17 cellular contexts compared by ENCODE assay signal in genomic region chr9:131701789-131702337, GRCh38. TPM values are rescaled to one million over a fixed set of nuclear protein-coding genes. Genes with fewer than 3 reads are reported as not detected.
DNase-seq lines count a peak whose midpoint lies in the region; ATAC-seq and TF ChIP-seq lines count a peak whose summit lies in the region.
"Had no signal": no experiment of that assay in that cellular context is flagged by ENCODE, and none has a peak within 500 bp of the region (broad histone marks: within the 10 kb centered on the region; RNA-seq: fewer than 3 reads in every experiment).

No MANE protein-coding gene starts in this region.

- no peak overlapping the region for H3K27ac ChIP-seq in A673 (ENCODE audit: low read depth, low read length, poor library complexity, severe bottlenecking)
- H3K27ac ChIP-seq in GM23338 (ENCODE audit: low read depth), result peak overlapping the region; percentile 91
- peak overlapping the region; percentile 31 for H3K27ac ChIP-seq in SJSA1
- H3K27ac ChIP-seq in iPS DF 6.9 (ENCODE audit: low read length), result no peak overlapping the region
- H3K27ac ChIP-seq: adrenal gland had no signal

- BruUV-seq in A673 (replicated peaks; lab: Mats Ljungman, UMichigan), result no TSS peak

- H3K9me3 ChIP-seq in A673 (ENCODE audit: low read depth, low read length, poor library complexity, severe bottlenecking), result no peaks in the 10 kb centered on the region
- no peaks in the 10 kb centered on the region for H3K9me3 ChIP-seq in SJSA1 (replicated peaks)
- H3K9me3 ChIP-seq in iPS DF 6.9 (ENCODE audit: control insufficient read depth, insufficient read depth, low read length), result no peaks in the 10 kb centered on the region
- H3K9me3 ChIP-seq: adrenal gland, esophagus squamous epithelium, mucosa of descending colon had no signal

- H3K9me2 ChIP-seq in GM23338 (ENCODE audit: insufficient read depth), result no peaks in the 10 kb centered on the region

- no peaks in the 10 kb centered on the region; the same call in 2 of the 3 replicates for H3K9me3 Mint-ChIP-seq in GM23338
- no peaks in the 10 kb centered on the region for H3K9me3 Mint-ChIP-seq in naive thymus-derived CD8-positive, alpha-beta T cell
- H3K9me3 Mint-ChIP-seq: activated T-cell treated with anti-CD3 and anti-CD28 coated beads, Interleukin-2, amount 50 U/mL, for 72 hours had no signal

- CTCF ChIA-PET in A673 (lab: Charles Lee), result no interaction called here

- peaks cover 76% of the 10 kb centered on the region for H3K79me2 ChIP-seq in GM23338 (replicated peaks; ENCODE audit: insufficient read depth)

- ATAC-seq in GM23338, result peak; percentile 11; the same call in 2 of the 3 replicates
- no peak for ATAC-seq in GM19467 (IDR thresholded peaks at IDR 0.05; ENCODE audit: unreplicated experiment)
- ATAC-seq in GM21528 (IDR thresholded peaks at IDR 0.05; ENCODE audit: low FRiP score, unreplicated experiment), result no peak
- ATAC-seq in naive thymus-derived CD8-positive, alpha-beta T cell, result no peak
- ATAC-seq: activated T-cell treated with anti-CD3 and anti-CD28 coated beads, Interleukin-2, amount 50 U/mL, for 72 hours; mucosa of descending colon had no signal

- H3K27ac Mint-ChIP-seq in GM23338, result peak overlapping the region; percentile 87
- H3K27ac Mint-ChIP-seq in naive thymus-derived CD8-positive, alpha-beta T cell, result peak overlapping the region in 2 of 10 donors; percentile 1 to 2
- H3K27ac Mint-ChIP-seq: activated T-cell treated with anti-CD3 and anti-CD28 coated beads, Interleukin-2, amount 50 U/mL, for 72 hours had no signal

- intact Hi-C loops in A673 (cut with micrococcal nuclease; ENCODE audit: unreplicated experiment), result no loop called here

- peaks cover 84% of the 10 kb centered on the region for H3K4me1 Mint-ChIP-seq in GM23338
- H3K4me1 Mint-ChIP-seq in naive thymus-derived CD8-positive, alpha-beta T cell, result peaks cover 33 to 98% (median 73%) of the 10 kb centered on the region in 4 donors

- TF ChIP-seq CTCF in A673 (conservative IDR thresholded peaks at IDR 0.05; ENCODE audit: low read depth, low read length), result no peak
- no peak for TF ChIP-seq CTCF in GM23338 (conservative IDR thresholded peaks at IDR 0.05; ENCODE audit: low read depth in 2 of 2)

- POLR2A ChIA-PET in A673 (lab: Charles Lee; ENCODE audit: low non-redundant PET), result no interaction called here
- POLR2A ChIA-PET in naive thymus-derived CD8-positive, alpha-beta T cell (lab: Charles Lee), result no interaction called here

- no peak overlapping the region for H2AFZ ChIP-seq in GM23338

- peak; percentile 49 for DNase-seq in A673 (ENCODE audit: low spot score)
- DNase-seq in GM23338 (ENCODE audit: low spot score), result peak; percentile 66
- peak in 1 of 2 experiments; percentile 55 for DNase-seq in SJSA1 (ENCODE audit: low read depth in 1 of 2, low spot score in 2 of 2)
- peak; percentile 45 for DNase-seq in iPS DF 6.9 (ENCODE audit: low read depth, low spot score)
- no peak for DNase-seq in pons (ENCODE audit: low spot score)
- DNase-seq in naive thymus-derived CD8-positive, alpha-beta T cell, result no peak
- DNase-seq: activated CD4-positive, alpha-beta T cell treated with anti-CD3 and anti-CD28 coated beads, Interleukin-2, amount 50 U/mL, for 48 hours; activated T-cell treated with anti-CD3 and anti-CD28 coated beads, Interleukin-2, amount 50 U/mL, for 72 hours; esophagus squamous epithelium; mucosa of descending colon; NCI-H2029; posterior cingulate gyrus; stimulated activated CD4-positive, alpha-beta T cell treated with anti-CD3 and anti-CD28 coated beads, Interleukin-15, amount 100 ng/mL, for 24 hours had no signal

- WGBS in iPS DF 6.9 (ENCODE audit: insufficient coverage, insufficient read length), result no CpG with 5 or more reads among the region's 6 CpGs

- no peaks in the 10 kb centered on the region for H4K20me1 ChIP-seq in GM23338 (replicated peaks; ENCODE audit: insufficient read depth)

- H3K36me3 ChIP-seq in A673 (ENCODE audit: insufficient read depth, low read length, poor library complexity, severe bottlenecking), result no peaks in the 10 kb centered on the region
- no peaks in the 10 kb centered on the region for H3K36me3 ChIP-seq in GM23338 (ENCODE audit: insufficient read depth)
- H3K36me3 ChIP-seq in SJSA1, result no peaks in the 10 kb centered on the region
- H3K36me3 ChIP-seq in iPS DF 6.9 (ENCODE audit: control insufficient read depth, insufficient read depth, low read length), result no peaks in the 10 kb centered on the region
- H3K36me3 ChIP-seq: adrenal gland, esophagus squamous epithelium had no signal

- H3F3A ChIP-seq in GM23338 (replicated peaks; ENCODE audit: low read depth), result no peaks in the 10 kb centered on the region

- H3K27me3 Mint-ChIP-seq in GM23338 (ENCODE audit: insufficient read depth, low read depth, poor library complexity), result peaks cover 6% of the 10 kb centered on the region
- H3K27me3 Mint-ChIP-seq in naive thymus-derived CD8-positive, alpha-beta T cell, result no peaks in the 10 kb centered on the region

- H3K27me3 ChIP-seq in A673 (replicated peaks; ENCODE audit: insufficient read depth, low read depth, low read length, poor library complexity), result no peaks in the 10 kb centered on the region
- no peaks in the 10 kb centered on the region for H3K27me3 ChIP-seq in GM23338 (ENCODE audit: insufficient read depth)
- no peaks in the 10 kb centered on the region for H3K27me3 ChIP-seq in SJSA1 (replicated peaks)
- no peaks in the 10 kb centered on the region for H3K27me3 ChIP-seq in iPS DF 6.9 (ENCODE audit: control insufficient read depth, insufficient read depth, low read length)
- H3K27me3 ChIP-seq: adrenal gland, esophagus squamous epithelium had no signal

- H3K36me3 Mint-ChIP-seq in GM23338 (ENCODE audit: low read depth), result no peaks in the 10 kb centered on the region
- peaks cover 0 to 1% (median 0%) of the 10 kb centered on the region in 3 donors for H3K36me3 Mint-ChIP-seq in naive thymus-derived CD8-positive, alpha-beta T cell

- H3K4me1 ChIP-seq in A673 (ENCODE audit: insufficient read depth, low read length, poor library complexity, severe bottlenecking) (peaks cover 45% of the 10 kb centered on the region), GM23338 (ENCODE audit: insufficient read depth) (peaks cover 77% of the 10 kb centered on the region), SJSA1 (replicated peaks) (peaks cover 24% of the 10 kb centered on the region), iPS DF 6.9 (ENCODE audit: control insufficient read depth, insufficient read depth, low read length) (peaks cover 13% of the 10 kb centered on the region)

- H3K4me3 ChIP-seq in A673 (ENCODE audit: low read depth, low read length, poor library complexity, severe bottlenecking) (no peak overlapping the region), GM23338 (no peak overlapping the region), SJSA1 (no peak overlapping the region), iPS DF 6.9 (ENCODE audit: low read length) (no peak overlapping the region)
- H3K4me3 ChIP-seq: adrenal gland, coronary artery, esophagus squamous epithelium, mucosa of descending colon had no signal

- peak overlapping the region; percentile 25 for H3K4me2 ChIP-seq in GM23338

- H3K4me3 Mint-ChIP-seq in GM23338, result no peak overlapping the region; the same call in 2 of the 3 replicates
- H3K4me3 Mint-ChIP-seq in naive thymus-derived CD8-positive, alpha-beta T cell, result no peak overlapping the region
- H3K4me3 Mint-ChIP-seq: activated T-cell treated with anti-CD3 and anti-CD28 coated beads, Interleukin-2, amount 50 U/mL, for 72 hours had no signal

TF ChIP-seq in GM23338, 12 proteins besides CTCF, POLR2A, EP300 and RAD21:
- TF ChIP-seq NANOG (IDR thresholded peaks at IDR 0.05; ENCODE audit: borderline replicate concordance), result peak; percentile 71
- TF ChIP-seq POLR2AphosphoS5 (IDR thresholded peaks at IDR 0.05; ENCODE audit: low read depth), result no peak

RNA-seq across cellular contexts. Expression of gene RAPGEF1, which starts 38.0 kb away (rescaled TPM):
- total RNA-seq in A673 (2021), result 56.4 and 61.5 TPM in 2 replicates
- total RNA-seq in GM23338 (2014; rRNA removed; shearing (Covaris generic)), result 80.7 and 82.8 TPM in 2 replicates
- polyA plus RNA-seq in GM23338 (2016; fragmentation: Nextera tagmentation; extraction: Ambion mirVana), result 9.9 and 10.9 TPM in 2 replicates
- total RNA-seq in SJSA1 (2014; rRNA removed; shearing (Covaris generic)), result 23.6 and 24.7 TPM in 2 replicates
- 10 to 100 TPM; 91.7 to 94.7 TPM for total RNA-seq in naive thymus-derived CD8-positive, alpha-beta T cell
- 1 to 10 TPM; 1.6 to 9.0 (median 4.4) TPM for polyA plus RNA-seq in naive thymus-derived CD8-positive, alpha-beta T cell

Comparison
In these comparisons a context has a peak if more than half of its experiments do, and no peak if none do; other contexts are left out.
1. DNase-seq: peak in A673 (single experiment), GM23338 (single experiment) and iPS DF 6.9 (single experiment); none in pons (single experiment) and naive thymus-derived CD8-positive, alpha-beta T cell (0 of 10).
2. H3K27ac ChIP-seq: peak in GM23338 (single experiment) and SJSA1 (single experiment); none in A673 (single experiment) and iPS DF 6.9 (single experiment).